Comparison of ENCODE assay signal across 13 cellular contexts in genomic region chr7:89606479-89606878, GRCh38.
"Had no signal": no experiment of that assay in that cellular context is flagged by ENCODE, and none has a peak within 500 bp of the region (broad histone marks: within the 10 kb centered on the region; RNA-seq: fewer than 3 reads in every experiment).

No MANE protein-coding gene starts in this region.

- H3K27ac ChIP-seq: esophagus squamous epithelium, left ventricle myocardium inferior, SJCRH30, tibial artery had no signal

- H3K36me3 Mint-ChIP-seq: stimulated activated effector memory CD8-positive, alpha-beta T cell treated with anti-CD3 and anti-CD28 coated beads, Interleukin-12 subunit alpha, Interleukin-12 subunit beta, amount 100 ng/mL, for 72 hours had no signal

- H3K4me3 Mint-ChIP-seq: nephron progenitor cell; stimulated activated effector memory CD8-positive, alpha-beta T cell treated with anti-CD3 and anti-CD28 coated beads, Interleukin-12 subunit alpha, Interleukin-12 subunit beta, amount 100 ng/mL, for 72 hours had no signal

- H3K27ac Mint-ChIP-seq: nephron progenitor cell; stimulated activated effector memory CD8-positive, alpha-beta T cell treated with anti-CD3 and anti-CD28 coated beads, Interleukin-12 subunit alpha, Interleukin-12 subunit beta, amount 100 ng/mL, for 72 hours had no signal

- H3K9me3 ChIP-seq: esophagus squamous epithelium, SJCRH30, tibial artery had no signal

- H3K4me1 ChIP-seq: esophagus squamous epithelium, left ventricle myocardium inferior, SJCRH30, tibial artery had no signal

- H3K4me1 Mint-ChIP-seq: nephron progenitor cell; stimulated activated effector memory CD8-positive, alpha-beta T cell treated with anti-CD3 and anti-CD28 coated beads, Interleukin-12 subunit alpha, Interleukin-12 subunit beta, amount 100 ng/mL, for 72 hours had no signal

- H3K36me3 ChIP-seq: esophagus squamous epithelium, left ventricle myocardium inferior, SJCRH30, tibial artery had no signal

- ATAC-seq: stimulated activated effector memory CD8-positive, alpha-beta T cell treated with anti-CD3 and anti-CD28 coated beads, Interleukin-12 subunit alpha, Interleukin-12 subunit beta, amount 100 ng/mL, for 72 hours had no signal

- H3K27me3 ChIP-seq: esophagus squamous epithelium, SJCRH30, tibial artery had no signal

- DNase-seq: activated CD8-positive, alpha-beta memory T cell treated with anti-CD3 and anti-CD28 coated beads for 24 hours; anterior cingulate cortex; cerebellar nuclear complex; effector CD8-positive, alpha-beta T cell; esophagus squamous epithelium; hippocampal formation; left ventricle myocardium inferior; nephron progenitor cell; occipital lobe; SJCRH30; T-helper 9 cell; tibial artery had no signal

- H3K4me3 ChIP-seq: esophagus squamous epithelium, left ventricle myocardium inferior, SJCRH30, tibial artery had no signal
